ENCODE assay signal across 8 cellular contexts in the genomic region with DNA sequence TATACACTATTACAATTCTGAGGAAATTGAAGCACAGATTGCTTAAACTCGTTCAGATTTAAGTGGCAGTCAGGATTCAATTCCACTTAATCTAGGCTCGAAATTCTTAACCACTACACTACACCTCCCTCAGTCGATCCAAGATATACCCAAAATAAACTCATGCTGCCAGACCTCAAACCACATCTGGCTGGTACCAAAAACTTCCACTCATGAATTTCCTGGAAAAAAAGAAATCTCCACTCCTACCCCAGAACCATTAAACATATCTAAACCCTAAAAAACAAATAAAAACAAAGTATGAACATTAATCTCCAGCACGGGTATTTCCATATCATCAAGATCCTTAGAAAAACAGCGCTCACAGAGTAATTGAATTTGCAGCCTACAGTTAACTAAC. TPM values are rescaled to one million over a fixed set of nuclear protein-coding genes. Genes with fewer than 3 reads are reported as not detected.
DNase-seq lines count a peak whose midpoint lies in the region; ATAC-seq and TF ChIP-seq lines count a peak whose summit lies in the region.

No MANE protein-coding gene starts in this region.

- peaks cover 14% of the 10 kb centered on the region for H3K4me1 Mint-ChIP-seq in endothelial cell (ENCODE audit: unreplicated experiment)

- peaks cover 56% of the 10 kb centered on the region for H3K79me2 ChIP-seq in DOHH2 (ENCODE audit: control insufficient read depth, low read length)
- peaks cover 27% of the 10 kb centered on the region for H3K79me2 ChIP-seq in parathyroid adenoma

- H3K9me3 Mint-ChIP-seq in endothelial cell (ENCODE audit: unreplicated experiment), result no peaks in the 10 kb centered on the region

- peaks cover 7% of the 10 kb centered on the region for H3K27me3 Mint-ChIP-seq in endothelial cell (ENCODE audit: unreplicated experiment)

- no peaks in the 10 kb centered on the region for H3F3A ChIP-seq in DOHH2 (ENCODE audit: control insufficient read depth, insufficient read depth)

- H3K27ac Mint-ChIP-seq in endothelial cell (ENCODE audit: unreplicated experiment), result peak overlapping the region; percentile 67

- H3K4me2 ChIP-seq in DOHH2 (ENCODE audit: low read length) (peak overlapping the region; percentile 67), parathyroid adenoma (ENCODE audit: low read length) (peak overlapping the region; percentile 86)

- DNase-seq in NT2/D1 (ENCODE audit: low read depth, low spot score), result no peak
- no peak for DNase-seq in endothelial cell (ENCODE audit: low spot score)
- DNase-seq in HuH-7.5 (ENCODE audit: low spot score), result no peak
- DNase-seq in cerebellar cortex (ENCODE audit: low spot score), result no peak

- peak overlapping the region; percentile 93 for H3K4me3 ChIP-seq in DOHH2 (ENCODE audit: low read length)
- H3K4me3 ChIP-seq in NT2/D1 (ENCODE audit: insufficient read length, low read depth), result peak overlapping the region; percentile 75
- peak overlapping the region; percentile 89 for H3K4me3 ChIP-seq in parathyroid adenoma (ENCODE audit: low read depth, low read length)

- ATAC-seq in HG02852 (IDR thresholded peaks at IDR 0.05; ENCODE audit: unreplicated experiment), result no peak
- ATAC-seq in HG03175 (IDR thresholded peaks at IDR 0.05; ENCODE audit: unreplicated experiment), result no peak

- H3K9me2 ChIP-seq in DOHH2 (replicated peaks; ENCODE audit: control insufficient read depth, low read length), result no peaks in the 10 kb centered on the region

- peak overlapping the region; percentile 93 for H3K9ac ChIP-seq in NT2/D1 (ENCODE audit: insufficient read length, low read depth)
- H3K9ac ChIP-seq in parathyroid adenoma, result peak overlapping the region; percentile 64

- no peaks in the 10 kb centered on the region for H4K20me1 ChIP-seq in DOHH2 (ENCODE audit: control insufficient read depth, insufficient read depth, low read depth, low read length)

- H3K36me3 Mint-ChIP-seq in endothelial cell (ENCODE audit: low read depth, unreplicated experiment), result peaks cover 14% of the 10 kb centered on the region

- no peak for TF ChIP-seq CTCF in DOHH2 (IDR thresholded peaks at IDR 0.05; ENCODE audit: low read depth, low read length, poor library complexity, severe bottlenecking)
- TF ChIP-seq CTCF in endothelial cell (IDR thresholded peaks at IDR 0.05; ENCODE audit: unreplicated experiment), result no peak
- no peak for TF ChIP-seq CTCF in parathyroid adenoma (IDR thresholded peaks at IDR 0.05)

- 0 out of 2 replicates have a peak overlapping the region, but pooled peaks have one; percentile 61 for H3K27ac ChIP-seq in DOHH2 (ENCODE audit: low read depth, low read length)
- H3K27ac ChIP-seq in parathyroid adenoma, result peak overlapping the region; percentile 92

- H2AFZ ChIP-seq in parathyroid adenoma, result peak overlapping the region; percentile 82

- peak overlapping the region; percentile 96 for H3K4me3 Mint-ChIP-seq in endothelial cell (ENCODE audit: unreplicated experiment)

- H3K27me3 ChIP-seq in DOHH2 (ENCODE audit: control insufficient read depth, low read length), result no peaks in the 10 kb centered on the region
- H3K27me3 ChIP-seq in NT2/D1 (ENCODE audit: insufficient read depth, insufficient read length), result peaks cover 7% of the 10 kb centered on the region
- no peaks in the 10 kb centered on the region for H3K27me3 ChIP-seq in parathyroid adenoma (ENCODE audit: control insufficient read depth, insufficient read depth, low read length)

- peaks cover 12% of the 10 kb centered on the region for H3K36me3 ChIP-seq in DOHH2 (ENCODE audit: control insufficient read depth, low read length)
- no peaks in the 10 kb centered on the region for H3K36me3 ChIP-seq in NT2/D1 (ENCODE audit: insufficient read depth, insufficient read length, low read length)
- H3K36me3 ChIP-seq in parathyroid adenoma (ENCODE audit: control insufficient read depth, insufficient read depth, low read length), result no peaks in the 10 kb centered on the region

- H3K4me1 ChIP-seq in DOHH2 (ENCODE audit: control insufficient read depth, low read length) (peaks cover 15% of the 10 kb centered on the region), NT2/D1 (ENCODE audit: insufficient read depth, insufficient read length) (no peaks in the 10 kb centered on the region), parathyroid adenoma (peaks cover 3% of the 10 kb centered on the region)

- no peaks in the 10 kb centered on the region for H3K9me3 ChIP-seq in DOHH2 (ENCODE audit: control insufficient read depth, insufficient read depth, low read length)
- no peaks in the 10 kb centered on the region for H3K9me3 ChIP-seq in NT2/D1 (ENCODE audit: insufficient read depth, low read length)
- H3K9me3 ChIP-seq in parathyroid adenoma (ENCODE audit: control insufficient read depth, low read length), result no peaks in the 10 kb centered on the region

RNA-seq across cellular contexts. Expression of gene ZFP30, which starts 1.1 kb away (rescaled TPM):
- 20.2 TPM for total RNA-seq in endothelial cell (ENCODE audit: unreplicated experiment)

RNA-seq across cellular contexts. Expression of gene ZNF540, which starts 59.4 kb away (rescaled TPM):
- 0.69 TPM for total RNA-seq in endothelial cell (ENCODE audit: unreplicated experiment)

RNA-seq across cellular contexts. Expression of gene ZNF571, which starts 59.5 kb away (rescaled TPM):
- 3.9 TPM for total RNA-seq in endothelial cell (ENCODE audit: unreplicated experiment)
